Comparison of ENCODE assay signal across 35 cellular contexts in the genomic region with DNA sequence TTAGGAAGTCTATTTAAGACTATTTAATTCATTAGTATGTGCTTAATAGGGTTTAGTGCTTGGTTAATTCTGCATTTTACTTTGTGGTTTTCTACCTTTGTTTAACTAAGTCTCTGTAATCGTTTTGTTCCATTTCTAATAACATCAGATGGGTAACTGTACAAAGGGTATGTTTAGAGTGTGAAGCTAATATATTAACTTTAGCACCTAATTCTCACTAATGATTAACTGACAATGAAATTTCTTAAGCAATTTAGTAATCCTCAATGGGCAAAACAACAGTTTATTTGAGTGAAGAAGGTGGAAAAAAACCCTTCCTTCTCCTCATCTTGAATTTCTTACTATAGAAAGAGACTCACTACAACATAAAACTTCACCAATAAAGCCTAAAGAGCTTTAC.
"Had no signal": no experiment of that assay in that cellular context is flagged by ENCODE, and none has a peak within 500 bp of the region (broad histone marks: within the 10 kb centered on the region; RNA-seq: fewer than 3 reads in every experiment).

No MANE protein-coding gene starts in this region.

- H3K27me3 ChIP-seq: adrenal gland, body of pancreas, brain microvascular endothelial cell, breast epithelium had no signal

- H3K27ac Mint-ChIP-seq: activated B cell treated with CpG ODN at 0.5 μM for 24 hours; activated CD4-positive, alpha-beta memory T cell treated with anti-CD3 and anti-CD28 coated beads for 36 hours; activated CD4-positive, alpha-beta T cell treated with anti-CD3 and anti-CD28 coated beads, Interleukin-2, amount 10 ng/mL, durations not matched to agents 24 days and 14 days; activated CD8-positive, alpha-beta T cell treated with anti-CD3 and anti-CD28 coated beads for 36 hours; activated naive CD4-positive, alpha-beta T cell treated with anti-CD3 and anti-CD28 coated beads for 36 hours; activated naive CD4-positive, alpha-beta T cell treated with anti-CD3 and anti-CD28 coated beads, Interleukin-2, amount 50 U/mL, for 72 hours; activated naive CD8-positive, alpha-beta T cell treated with anti-CD3 and anti-CD28 coated beads for 36 hours; activated T-cell treated with anti-CD3 and anti-CD28 coated beads, Interleukin-2, amount 50 U/mL, for 72 hours; activated T-helper 1 cell treated with anti-CD3 and anti-CD28 coated beads, Interleukin-12 subunit alpha, Interleukin-12 subunit beta, Interleukin-2, Interleukin-4 antibody, amounts not matched to agents 30 ng/mL and 10 ng/mL and 1 ng/mL, durations not matched to agents 14 hours and 24 hours and 36 hours; activated T-helper 17 cell treated with anti-CD3 and anti-CD28 coated beads, Interleukin-2, amount 50 U/mL, for 72 hours; T-helper 1 cell treated with Interleukin-12 subunit alpha and Interleukin-12 subunit beta and Interleukin-4 antibody, amounts not matched to agents 30 μg/mL and 1 μg/mL, for 36 hours; T-helper 2 cell treated with Interferon-gamma antibody and Interleukin-4, amounts not matched to agents 5 μg/mL and 100 μg/mL, for 36 hours had no signal

- H3K4me1 ChIP-seq: adrenal gland, body of pancreas, breast epithelium had no signal

- H3K36me3 Mint-ChIP-seq: activated CD4-positive, alpha-beta memory T cell treated with anti-CD3 and anti-CD28 coated beads for 36 hours; activated naive CD4-positive, alpha-beta T cell treated with anti-CD3 and anti-CD28 coated beads, Interleukin-2, amount 50 U/mL, for 72 hours; activated naive CD8-positive, alpha-beta T cell treated with anti-CD3 and anti-CD28 coated beads for 36 hours had no signal

- H3K4me3 Mint-ChIP-seq: activated B cell treated with CpG ODN at 0.5 μM for 24 hours; activated CD4-positive, alpha-beta memory T cell treated with anti-CD3 and anti-CD28 coated beads for 36 hours; activated CD4-positive, alpha-beta T cell treated with anti-CD3 and anti-CD28 coated beads, Interleukin-2, amount 10 ng/mL, durations not matched to agents 24 days and 14 days; activated CD8-positive, alpha-beta T cell treated with anti-CD3 and anti-CD28 coated beads for 36 hours; activated naive CD4-positive, alpha-beta T cell treated with anti-CD3 and anti-CD28 coated beads for 36 hours; activated naive CD8-positive, alpha-beta T cell treated with anti-CD3 and anti-CD28 coated beads for 36 hours; activated T-cell treated with anti-CD3 and anti-CD28 coated beads, Interleukin-2, amount 50 U/mL, for 4 hours; activated T-cell treated with anti-CD3 and anti-CD28 coated beads, Interleukin-2, amount 50 U/mL, for 72 hours; activated T-helper 1 cell treated with anti-CD3 and anti-CD28 coated beads, Interleukin-12 subunit alpha, Interleukin-12 subunit beta, Interleukin-2, Interleukin-4 antibody, amounts not matched to agents 30 ng/mL and 10 ng/mL and 1 ng/mL, durations not matched to agents 14 hours and 24 hours and 36 hours; activated T-helper 17 cell treated with anti-CD3 and anti-CD28 coated beads, Interleukin-2, amount 50 U/mL, for 72 hours; T-helper 1 cell treated with Interleukin-12 subunit alpha and Interleukin-12 subunit beta and Interleukin-4 antibody, amounts not matched to agents 30 μg/mL and 1 μg/mL, for 36 hours; T-helper 2 cell treated with Interferon-gamma antibody and Interleukin-4, amounts not matched to agents 5 μg/mL and 100 μg/mL, for 36 hours had no signal

- H3K4me1 Mint-ChIP-seq: activated B cell treated with CpG ODN at 0.5 μM for 24 hours; activated CD4-positive, alpha-beta T cell treated with anti-CD3 and anti-CD28 coated beads, Interleukin-2, amount 10 ng/mL, durations not matched to agents 24 days and 14 days; activated naive CD8-positive, alpha-beta T cell treated with anti-CD3 and anti-CD28 coated beads for 36 hours; activated T-helper 17 cell treated with anti-CD3 and anti-CD28 coated beads, Interleukin-2, amount 50 U/mL, for 72 hours had no signal

- H3K9me3 ChIP-seq: adrenal gland, body of pancreas, breast epithelium had no signal

- H3K27me3 Mint-ChIP-seq: activated B cell treated with CpG ODN at 0.5 μM for 24 hours; activated CD4-positive, alpha-beta memory T cell treated with anti-CD3 and anti-CD28 coated beads for 36 hours; activated CD4-positive, alpha-beta T cell treated with anti-CD3 and anti-CD28 coated beads, Interleukin-2, amount 10 ng/mL, durations not matched to agents 24 days and 14 days; activated CD8-positive, alpha-beta T cell treated with anti-CD3 and anti-CD28 coated beads for 36 hours; activated naive CD8-positive, alpha-beta T cell treated with anti-CD3 and anti-CD28 coated beads for 36 hours; activated T-helper 17 cell treated with anti-CD3 and anti-CD28 coated beads, Interleukin-2, amount 50 U/mL, for 72 hours had no signal

- ATAC-seq: activated CD8-positive, alpha-beta T cell treated with anti-CD3 and anti-CD28 coated beads for 36 hours; activated naive CD4-positive, alpha-beta T cell treated with anti-CD3 and anti-CD28 coated beads, Interleukin-2, amount 50 U/mL, for 72 hours; activated T-cell treated with anti-CD3 and anti-CD28 coated beads, Interleukin-2, amount 50 U/mL, for 4 hours; activated T-cell treated with anti-CD3 and anti-CD28 coated beads, Interleukin-2, amount 50 U/mL, for 72 hours; activated T-helper 17 cell treated with anti-CD3 and anti-CD28 coated beads, Interleukin-2, amount 50 U/mL, for 72 hours; body of pancreas had no signal

- DNase-seq: activated B cell treated with CpG ODN at 0.5 μM for 24 hours; activated CD4-positive, alpha-beta memory T cell treated with anti-CD3 and anti-CD28 coated beads for 36 hours; activated CD4-positive, alpha-beta T cell treated with anti-CD3 and anti-CD28 coated beads for 4 hours; activated CD4-positive, alpha-beta T cell treated with anti-CD3 and anti-CD28 coated beads, Interleukin-2, amount 10 ng/mL, durations not matched to agents 24 days and 14 days; activated CD4-positive, alpha-beta T cell treated with anti-CD3 and anti-CD28 coated beads, Interleukin-2, amount 50 U/mL, for 1 hour; activated CD4-positive, alpha-beta T cell treated with anti-CD3 and anti-CD28 coated beads, Interleukin-2, amount 50 U/mL, for 4 hours; activated CD4-positive, CD25-positive, alpha-beta regulatory T cell treated with anti-CD3 and anti-CD28 coated beads, Interleukin-2, amount 50 U/mL, for 72 hours; activated CD8-positive, alpha-beta memory T cell treated with anti-CD3 and anti-CD28 coated beads, Interleukin-2, amount 50 U/mL, for 4 hours; activated CD8-positive, alpha-beta T cell treated with anti-CD3 and anti-CD28 coated beads for 36 hours; activated effector memory CD4-positive, alpha-beta T cell treated with anti-CD3 and anti-CD28 coated beads, Interleukin-2, amount 50 U/mL, for 16 hours; activated gamma-delta T cell treated with Interleukin-2 at 50 U/mL for 16 hours; activated naive CD4-positive, alpha-beta T cell; activated naive CD4-positive, alpha-beta T cell treated with anti-CD3 and anti-CD28 coated beads for 36 hours; activated naive CD4-positive, alpha-beta T cell treated with anti-CD3 and anti-CD28 coated beads, Interleukin-2, amount 50 U/mL, for 16 hours; activated naive CD8-positive, alpha-beta T cell treated with anti-CD3 and anti-CD28 coated beads for 36 hours; activated T-cell treated with anti-CD3 and anti-CD28 coated beads for 4 hours; activated T-cell treated with anti-CD3 and anti-CD28 coated beads, Interleukin-2, amount 50 U/mL, for 1 hour; activated T-cell treated with anti-CD3 and anti-CD28 coated beads, Interleukin-2, amount 50 U/mL, for 4 hours; activated T-cell treated with anti-CD3 and anti-CD28 coated beads, Interleukin-2, amount 50 U/mL, for 72 hours; adrenal gland; amniotic stem cell; aorta; body of pancreas; brain microvascular endothelial cell; central memory CD4-positive, alpha-beta T cell; T-helper 1 cell; T-helper 2 cell; T-helper 9 cell; WERI-Rb-1 had no signal

- H3K27ac ChIP-seq: adrenal gland, body of pancreas, brain microvascular endothelial cell, breast epithelium, WERI-Rb-1 had no signal

- H3K4me3 ChIP-seq: adrenal gland, body of pancreas, breast epithelium had no signal

- H3K36me3 ChIP-seq: adrenal gland, brain microvascular endothelial cell, breast epithelium, WERI-Rb-1 had no signal

- H3K9me3 Mint-ChIP-seq: activated CD4-positive, alpha-beta T cell treated with anti-CD3 and anti-CD28 coated beads, Interleukin-2, amount 10 ng/mL, durations not matched to agents 24 days and 14 days; activated T-helper 1 cell treated with anti-CD3 and anti-CD28 coated beads, Interleukin-12 subunit alpha, Interleukin-12 subunit beta, Interleukin-2, Interleukin-4 antibody, amounts not matched to agents 30 ng/mL and 10 ng/mL and 1 ng/mL, durations not matched to agents 14 hours and 24 hours and 36 hours; T-helper 1 cell treated with Interleukin-12 subunit alpha and Interleukin-12 subunit beta and Interleukin-4 antibody, amounts not matched to agents 30 μg/mL and 1 μg/mL, for 36 hours; T-helper 2 cell treated with Interferon-gamma antibody and Interleukin-4, amounts not matched to agents 5 μg/mL and 100 μg/mL, for 36 hours had no signal
